Comparison of ENCODE assay signal across 2 cellular contexts in the genomic region with DNA sequence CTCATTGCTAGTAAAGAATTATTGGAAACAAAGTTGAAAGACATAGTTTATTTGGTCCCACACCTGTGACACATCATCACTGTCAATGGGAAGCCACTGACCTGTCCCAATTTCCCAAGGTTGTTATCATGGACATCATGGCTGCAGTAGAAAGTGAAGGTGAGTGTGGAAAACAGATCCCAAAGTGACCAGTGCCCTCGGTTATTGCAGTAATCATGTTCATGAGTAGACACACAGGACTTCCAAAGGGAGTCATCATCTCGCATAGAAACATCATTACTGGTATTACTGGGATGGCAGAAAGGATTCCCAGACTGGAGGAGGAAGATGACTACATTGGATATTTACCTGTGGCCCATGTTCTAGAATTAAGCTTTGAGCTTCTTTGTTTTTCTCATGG.
TF ChIP-seq lines count a peak whose summit lies in the region.

No MANE protein-coding gene starts in this region.

TF ChIP-seq in HepG2, 621 proteins besides CTCF, POLR2A, EP300 and RAD21:
- peak; percentile 79 for TF ChIP-seq RBFOX2 (IDR thresholded peaks at IDR 0.05; ENCODE audit: low read depth, low read length)
- no peak for TF ChIP-seq SATB2 (CRISPR knock-in tag; IDR thresholded peaks at IDR 0.05)
- peak; percentile 95 for TF ChIP-seq RBM22 (optimal IDR thresholded peaks at IDR 0.05; ENCODE audit: low read length)
- TF ChIP-seq, protein P1, sequence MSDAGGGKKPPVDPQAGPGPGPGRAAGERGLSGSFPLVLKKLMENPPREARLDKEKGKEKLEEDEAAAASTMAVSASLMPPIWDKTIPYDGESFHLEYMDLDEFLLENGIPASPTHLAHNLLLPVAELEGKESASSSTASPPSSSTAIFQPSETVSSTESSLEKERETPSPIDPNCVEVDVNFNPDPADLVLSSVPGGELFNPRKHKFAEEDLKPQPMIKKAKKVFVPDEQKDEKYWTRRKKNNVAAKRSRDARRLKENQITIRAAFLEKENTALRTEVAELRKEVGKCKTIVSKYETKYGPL (CRISPR knock-in tag; IDR thresholded peaks at IDR 0.05): no peak
- peak; percentile 58; the same call in 1 of the 2 replicates for TF ChIP-seq ZFP36L1 (CRISPR knock-in tag; IDR thresholded peaks at IDR 0.05)
- TF ChIP-seq ATF7-NPFF (CRISPR knock-in tag; IDR thresholded peaks at IDR 0.05; ENCODE audit: low read depth): 0 out of 2 replicates have a peak, but pooled peaks have one; percentile 27
- TF ChIP-seq POLR2G (IDR thresholded peaks at IDR 0.05; ENCODE audit: low read depth, low read length): 0 out of 2 replicates have a peak, but pooled peaks have one; percentile 53
- peak; percentile 26 for TF ChIP-seq POLR2AphosphoS5 (IDR thresholded peaks at IDR 0.05; ENCODE audit: low read depth, low read length)
- 0 out of 2 replicates have a peak, but pooled peaks have one; percentile 77 for TF ChIP-seq PAF1 (CRISPR knock-in tag; IDR thresholded peaks at IDR 0.05)
- TF ChIP-seq, protein P2, sequence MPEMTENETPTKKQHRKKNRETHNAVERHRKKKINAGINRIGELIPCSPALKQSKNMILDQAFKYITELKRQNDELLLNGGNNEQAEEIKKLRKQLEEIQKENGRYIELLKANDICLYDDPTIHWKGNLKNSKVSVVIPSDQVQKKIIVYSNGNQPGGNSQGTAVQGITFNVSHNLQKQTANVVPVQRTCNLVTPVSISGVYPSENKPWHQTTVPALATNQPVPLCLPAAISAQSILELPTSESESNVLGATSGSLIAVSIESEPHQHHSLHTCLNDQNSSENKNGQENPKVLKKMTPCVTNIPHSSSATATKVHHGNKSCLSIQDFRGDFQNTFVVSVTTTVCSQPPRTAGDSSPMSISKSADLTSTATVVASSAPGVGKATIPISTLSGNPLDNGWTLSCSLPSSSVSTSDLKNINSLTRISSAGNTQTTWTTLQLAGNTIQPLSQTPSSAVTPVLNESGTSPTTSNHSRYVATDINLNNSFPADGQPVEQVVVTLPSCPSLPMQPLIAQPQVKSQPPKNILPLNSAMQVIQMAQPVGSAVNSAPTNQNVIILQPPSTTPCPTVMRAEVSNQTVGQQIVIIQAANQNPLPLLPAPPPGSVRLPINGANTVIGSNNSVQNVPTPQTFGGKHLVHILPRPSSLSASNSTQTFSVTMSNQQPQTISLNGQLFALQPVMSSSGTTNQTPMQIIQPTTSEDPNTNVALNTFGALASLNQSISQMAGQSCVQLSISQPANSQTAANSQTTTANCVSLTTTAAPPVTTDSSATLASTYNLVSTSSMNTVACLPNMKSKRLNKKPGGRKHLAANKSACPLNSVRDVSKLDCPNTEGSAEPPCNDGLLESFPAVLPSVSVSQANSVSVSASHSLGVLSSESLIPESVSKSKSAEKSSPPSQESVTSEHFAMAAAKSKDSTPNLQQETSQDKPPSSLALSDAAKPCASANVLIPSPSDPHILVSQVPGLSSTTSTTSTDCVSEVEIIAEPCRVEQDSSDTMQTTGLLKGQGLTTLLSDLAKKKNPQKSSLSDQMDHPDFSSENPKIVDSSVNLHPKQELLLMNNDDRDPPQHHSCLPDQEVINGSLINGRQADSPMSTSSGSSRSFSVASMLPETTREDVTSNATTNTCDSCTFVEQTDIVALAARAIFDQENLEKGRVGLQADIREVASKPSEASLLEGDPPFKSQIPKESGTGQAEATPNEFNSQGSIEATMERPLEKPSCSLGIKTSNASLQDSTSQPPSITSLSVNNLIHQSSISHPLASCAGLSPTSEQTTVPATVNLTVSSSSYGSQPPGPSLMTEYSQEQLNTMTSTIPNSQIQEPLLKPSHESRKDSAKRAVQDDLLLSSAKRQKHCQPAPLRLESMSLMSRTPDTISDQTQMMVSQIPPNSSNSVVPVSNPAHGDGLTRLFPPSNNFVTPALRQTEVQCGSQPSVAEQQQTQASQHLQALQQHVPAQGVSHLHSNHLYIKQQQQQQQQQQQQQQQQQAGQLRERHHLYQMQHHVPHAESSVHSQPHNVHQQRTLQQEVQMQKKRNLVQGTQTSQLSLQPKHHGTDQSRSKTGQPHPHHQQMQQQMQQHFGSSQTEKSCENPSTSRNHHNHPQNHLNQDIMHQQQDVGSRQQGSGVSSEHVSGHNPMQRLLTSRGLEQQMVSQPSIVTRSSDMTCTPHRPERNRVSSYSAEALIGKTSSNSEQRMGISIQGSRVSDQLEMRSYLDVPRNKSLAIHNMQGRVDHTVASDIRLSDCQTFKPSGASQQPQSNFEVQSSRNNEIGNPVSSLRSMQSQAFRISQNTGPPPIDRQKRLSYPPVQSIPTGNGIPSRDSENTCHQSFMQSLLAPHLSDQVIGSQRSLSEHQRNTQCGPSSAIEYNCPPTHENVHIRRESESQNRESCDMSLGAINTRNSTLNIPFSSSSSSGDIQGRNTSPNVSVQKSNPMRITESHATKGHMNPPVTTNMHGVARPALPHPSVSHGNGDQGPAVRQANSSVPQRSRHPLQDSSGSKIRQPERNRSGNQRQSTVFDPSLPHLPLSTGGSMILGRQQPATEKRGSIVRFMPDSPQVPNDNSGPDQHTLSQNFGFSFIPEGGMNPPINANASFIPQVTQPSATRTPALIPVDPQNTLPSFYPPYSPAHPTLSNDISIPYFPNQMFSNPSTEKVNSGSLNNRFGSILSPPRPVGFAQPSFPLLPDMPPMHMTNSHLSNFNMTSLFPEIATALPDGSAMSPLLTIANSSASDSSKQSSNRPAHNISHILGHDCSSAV (CRISPR knock-in tag; IDR thresholded peaks at IDR 0.05; ENCODE audit: borderline replicate concordance): no peak

TF ChIP-seq in liver, 16 proteins besides CTCF, POLR2A, EP300 and RAD21:
- no peak for TF ChIP-seq FOXA2 (IDR thresholded peaks at IDR 0.05)
- no peak for TF ChIP-seq EGR1 (IDR thresholded peaks at IDR 0.05; ENCODE audit: low read depth in 2 of 2)
- peak; percentile 5 for TF ChIP-seq YY1 (IDR thresholded peaks at IDR 0.05)
- TF ChIP-seq, protein P3, sequence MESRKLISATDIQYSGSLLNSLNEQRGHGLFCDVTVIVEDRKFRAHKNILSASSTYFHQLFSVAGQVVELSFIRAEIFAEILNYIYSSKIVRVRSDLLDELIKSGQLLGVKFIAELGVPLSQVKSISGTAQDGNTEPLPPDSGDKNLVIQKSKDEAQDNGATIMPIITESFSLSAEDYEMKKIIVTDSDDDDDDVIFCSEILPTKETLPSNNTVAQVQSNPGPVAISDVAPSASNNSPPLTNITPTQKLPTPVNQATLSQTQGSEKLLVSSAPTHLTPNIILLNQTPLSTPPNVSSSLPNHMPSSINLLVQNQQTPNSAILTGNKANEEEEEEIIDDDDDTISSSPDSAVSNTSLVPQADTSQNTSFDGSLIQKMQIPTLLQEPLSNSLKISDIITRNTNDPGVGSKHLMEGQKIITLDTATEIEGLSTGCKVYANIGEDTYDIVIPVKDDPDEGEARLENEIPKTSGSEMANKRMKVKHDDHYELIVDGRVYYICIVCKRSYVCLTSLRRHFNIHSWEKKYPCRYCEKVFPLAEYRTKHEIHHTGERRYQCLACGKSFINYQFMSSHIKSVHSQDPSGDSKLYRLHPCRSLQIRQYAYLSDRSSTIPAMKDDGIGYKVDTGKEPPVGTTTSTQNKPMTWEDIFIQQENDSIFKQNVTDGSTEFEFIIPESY (IDR thresholded peaks at IDR 0.05): peak; percentile 67
- TF ChIP-seq, protein P4, sequence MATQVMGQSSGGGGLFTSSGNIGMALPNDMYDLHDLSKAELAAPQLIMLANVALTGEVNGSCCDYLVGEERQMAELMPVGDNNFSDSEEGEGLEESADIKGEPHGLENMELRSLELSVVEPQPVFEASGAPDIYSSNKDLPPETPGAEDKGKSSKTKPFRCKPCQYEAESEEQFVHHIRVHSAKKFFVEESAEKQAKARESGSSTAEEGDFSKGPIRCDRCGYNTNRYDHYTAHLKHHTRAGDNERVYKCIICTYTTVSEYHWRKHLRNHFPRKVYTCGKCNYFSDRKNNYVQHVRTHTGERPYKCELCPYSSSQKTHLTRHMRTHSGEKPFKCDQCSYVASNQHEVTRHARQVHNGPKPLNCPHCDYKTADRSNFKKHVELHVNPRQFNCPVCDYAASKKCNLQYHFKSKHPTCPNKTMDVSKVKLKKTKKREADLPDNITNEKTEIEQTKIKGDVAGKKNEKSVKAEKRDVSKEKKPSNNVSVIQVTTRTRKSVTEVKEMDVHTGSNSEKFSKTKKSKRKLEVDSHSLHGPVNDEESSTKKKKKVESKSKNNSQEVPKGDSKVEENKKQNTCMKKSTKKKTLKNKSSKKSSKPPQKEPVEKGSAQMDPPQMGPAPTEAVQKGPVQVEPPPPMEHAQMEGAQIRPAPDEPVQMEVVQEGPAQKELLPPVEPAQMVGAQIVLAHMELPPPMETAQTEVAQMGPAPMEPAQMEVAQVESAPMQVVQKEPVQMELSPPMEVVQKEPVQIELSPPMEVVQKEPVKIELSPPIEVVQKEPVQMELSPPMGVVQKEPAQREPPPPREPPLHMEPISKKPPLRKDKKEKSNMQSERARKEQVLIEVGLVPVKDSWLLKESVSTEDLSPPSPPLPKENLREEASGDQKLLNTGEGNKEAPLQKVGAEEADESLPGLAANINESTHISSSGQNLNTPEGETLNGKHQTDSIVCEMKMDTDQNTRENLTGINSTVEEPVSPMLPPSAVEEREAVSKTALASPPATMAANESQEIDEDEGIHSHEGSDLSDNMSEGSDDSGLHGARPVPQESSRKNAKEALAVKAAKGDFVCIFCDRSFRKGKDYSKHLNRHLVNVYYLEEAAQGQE (IDR thresholded peaks at IDR 0.05): no peak
- TF ChIP-seq HNF4G (IDR thresholded peaks at IDR 0.05): no peak
- TF ChIP-seq, protein P5, sequence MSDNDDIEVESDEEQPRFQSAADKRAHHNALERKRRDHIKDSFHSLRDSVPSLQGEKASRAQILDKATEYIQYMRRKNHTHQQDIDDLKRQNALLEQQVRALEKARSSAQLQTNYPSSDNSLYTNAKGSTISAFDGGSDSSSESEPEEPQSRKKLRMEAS (IDR thresholded peaks at IDR 0.05): peak; percentile 36
- TF ChIP-seq JUND (IDR thresholded peaks at IDR 0.05): peak in 1 of 2 donors; percentile 56
